In genomic region chr1:45518366-45518765, GRCh38 we compare ENCODE assay signal across 5 cellular contexts. TPM values are rescaled to one million over a fixed set of nuclear protein-coding genes. Genes with fewer than 3 reads are reported as not detected.
DNase-seq lines count a peak whose midpoint lies in the region; ATAC-seq and TF ChIP-seq lines count a peak whose summit lies in the region.
"Not testable (repeated sequence)": the region's sequence is repeated elsewhere in the genome, so short reads cannot be mapped to it uniquely, and the experiment has no call there.

No MANE protein-coding gene starts in this region.

- intact Hi-C loops in PC-3 (cut with micrococcal nuclease) = not testable (repeated sequence)

- peak overlapping the region; percentile 95 for H3K4me3 Mint-ChIP-seq in activated T-cell treated with anti-CD3 and anti-CD28 coated beads, Interleukin-2, amount 50 U/mL, for 24 hours
- H3K4me3 Mint-ChIP-seq in central memory CD8-positive, alpha-beta T cell = peak overlapping the region; percentile 95
- H3K4me3 Mint-ChIP-seq in nephron = peak overlapping the region; percentile 59 to 100 (median 91)

- H3K9me3 Mint-ChIP-seq in activated T-cell treated with anti-CD3 and anti-CD28 coated beads, Interleukin-2, amount 50 U/mL, for 24 hours; central memory CD8-positive, alpha-beta T cell; nephron: not testable (repeated sequence)

- H3K4me1 Mint-ChIP-seq in activated T-cell treated with anti-CD3 and anti-CD28 coated beads, Interleukin-2, amount 50 U/mL, for 24 hours (ENCODE audit: low read depth) = peaks cover 61% of the 10 kb centered on the region
- peaks cover 39% of the 10 kb centered on the region for H3K4me1 Mint-ChIP-seq in central memory CD8-positive, alpha-beta T cell
- H3K4me1 Mint-ChIP-seq in nephron = peaks cover 57% of the 10 kb centered on the region

- H3K79me2 ChIP-seq in PC-3 (ENCODE audit: low read length) = peaks cover 71% of the 10 kb centered on the region

- TF ChIP-seq CTCF in GM12865 (IDR thresholded peaks at IDR 0.05; ENCODE audit: insufficient read depth, low read depth, low read length, missing control alignments); PC-3 (conservative IDR thresholded peaks at IDR 0.05; ENCODE audit: low read depth, low read length); nephron (IDR thresholded peaks at IDR 0.05; ENCODE audit: unreplicated experiment in 3 of 3): not testable (repeated sequence)

- H3K9me2 ChIP-seq in PC-3 (replicated peaks; ENCODE audit: low read length) = not testable (repeated sequence)

- peak overlapping the region; percentile 93 for H3K4me2 ChIP-seq in PC-3 (ENCODE audit: low read length)

- ATAC-seq in PC-3; central memory CD8-positive, alpha-beta T cell (replicated peaks; ENCODE audit: extremely low read depth, poor library complexity, severe bottlenecking): not testable (repeated sequence)

- H3K36me3 ChIP-seq in PC-3 (ENCODE audit: low read depth, low read length) = peaks cover 46% of the 10 kb centered on the region

- not testable (repeated sequence) for H3F3A ChIP-seq in PC-3 (ENCODE audit: low read length, unreplicated experiment)

- not testable (repeated sequence) for H3K27me3 ChIP-seq in PC-3 (ENCODE audit: low read length)

- BruUV-seq in PC-3 (replicated peaks; lab: Mats Ljungman, UMichigan) = not testable (repeated sequence)

- H3K27me3 Mint-ChIP-seq in activated T-cell treated with anti-CD3 and anti-CD28 coated beads, Interleukin-2, amount 50 U/mL, for 24 hours; central memory CD8-positive, alpha-beta T cell; nephron (ENCODE audit: low read depth): not testable (repeated sequence)

- not testable (repeated sequence) for H2AFZ ChIP-seq in PC-3 (ENCODE audit: low read length)

- CTCF ChIA-PET in PC-3 (lab: Charles Lee) = not testable (repeated sequence)

- not testable (repeated sequence) for H3K27ac ChIP-seq in PC-3 (ENCODE audit: low read length)

- POLR2A ChIA-PET in PC-3 (lab: Charles Lee; ENCODE audit: unreplicated experiment) = interaction anchor here (0.6 kb wide), 3 partner anchors 40 to 624 kb away, joined by 3 to 13 read pairs (median 3); no protein-coding TSS in a partner anchor

- not testable (repeated sequence) for H3K9ac ChIP-seq in PC-3 (ENCODE audit: low read length)

- peaks cover 80% of the 10 kb centered on the region for H3K36me3 Mint-ChIP-seq in activated T-cell treated with anti-CD3 and anti-CD28 coated beads, Interleukin-2, amount 50 U/mL, for 24 hours (ENCODE audit: low read depth)
- H3K36me3 Mint-ChIP-seq in central memory CD8-positive, alpha-beta T cell (ENCODE audit: insufficient read depth) = peaks cover 59% of the 10 kb centered on the region
- H3K36me3 Mint-ChIP-seq in nephron (ENCODE audit: low read depth) = peaks cover 44% of the 10 kb centered on the region

- peaks cover 57% of the 10 kb centered on the region for H4K20me1 ChIP-seq in PC-3 (ENCODE audit: low read length)

- DNase-seq in GM12865 (ENCODE audit: low read depth); PC-3; activated T-cell treated with anti-CD3 and anti-CD28 coated beads, Interleukin-2, amount 50 U/mL, for 24 hours; central memory CD8-positive, alpha-beta T cell (ENCODE audit: low spot score in 2 of 2): not testable (repeated sequence)

- peak overlapping the region; percentile 89 for H3K27ac Mint-ChIP-seq in activated T-cell treated with anti-CD3 and anti-CD28 coated beads, Interleukin-2, amount 50 U/mL, for 24 hours
- not testable (repeated sequence) for H3K27ac Mint-ChIP-seq in central memory CD8-positive, alpha-beta T cell (ENCODE audit: low read depth)
- H3K27ac Mint-ChIP-seq in nephron = peak overlapping the region; percentile 59 to 79 (median 67)

- peaks cover 36% of the 10 kb centered on the region for H3K4me1 ChIP-seq in PC-3 (ENCODE audit: insufficient read depth, low read length)

- not testable (repeated sequence) for H3K9me3 ChIP-seq in PC-3 (ENCODE audit: low read length)

- peak overlapping the region; percentile 82 for H3K4me3 ChIP-seq in GM12865 (ENCODE audit: low read depth, low read length)
- H3K4me3 ChIP-seq in PC-3 (ENCODE audit: low read length) = peak overlapping the region; percentile 99

RNA-seq across cellular contexts. Expression of gene PRDX1, which starts 3.3 kb away (rescaled TPM):
- total RNA-seq in PC-3 (2014; rRNA removed) = 749 and 967 TPM in 2 replicates

RNA-seq across cellular contexts. Expression of gene MMACHC, which starts 18.3 kb away (rescaled TPM):
- total RNA-seq in PC-3 (2014; rRNA removed) = 6.6 and 9.2 TPM in 2 replicates

RNA-seq across cellular contexts. Expression of gene CCDC163, which starts 18.5 kb away (rescaled TPM):
- 3.9 and 5.7 TPM in 2 replicates for total RNA-seq in PC-3 (2014; rRNA removed)

RNA-seq across cellular contexts. Expression of gene TESK2, which starts 27.4 kb away (rescaled TPM):
- 6.0 and 6.5 TPM in 2 replicates for total RNA-seq in PC-3 (2014; rRNA removed)

RNA-seq across cellular contexts. Expression of gene AKR1A1, which starts 32.3 kb away (rescaled TPM):
- total RNA-seq in PC-3 (2014; rRNA removed) = 86.1 and 94.9 TPM in 2 replicates
